Comparison of ENCODE assay signal across 21 cellular contexts in genomic region chr1:82015444-82015843, GRCh38.
DNase-seq lines count a peak whose midpoint lies in the region; ATAC-seq and TF ChIP-seq lines count a peak whose summit lies in the region.
"Had no signal": no experiment of that assay in that cellular context is flagged by ENCODE, and none has a peak within 500 bp of the region (broad histone marks: within the 10 kb centered on the region; RNA-seq: fewer than 3 reads in every experiment).

No MANE protein-coding gene starts in this region.

- H3K36me3 ChIP-seq in Panc1 (ENCODE audit: control insufficient read depth, insufficient read depth, low read length) (no peaks in the 10 kb centered on the region), trophoblast cell (ENCODE audit: control insufficient read depth in 1 of 2, insufficient read depth in 2 of 2, low read length in 2 of 2) (no peaks in the 10 kb centered on the region)
- H3K36me3 ChIP-seq: BLaER1, Peyer's patch had no signal

- H3K79me1 ChIP-seq in trophoblast cell (ENCODE audit: low read length), result no peaks in the 10 kb centered on the region

- no peak for ATAC-seq in Panc1
- no peak for ATAC-seq in HG02981 (IDR thresholded peaks at IDR 0.05; ENCODE audit: unreplicated experiment)
- ATAC-seq: Right ventricle myocardium inferior, T-cell had no signal

- no CpG with 5 or more reads among the region's 6 CpGs for WGBS in trophoblast cell (ENCODE audit: extremely low coverage, insufficient coverage, insufficient read length)

- H3K27me3 ChIP-seq in Panc1 (ENCODE audit: control insufficient read depth, insufficient read depth, low read length) (no peaks in the 10 kb centered on the region), trophoblast cell (ENCODE audit: insufficient read depth, low read length) (no peaks in the 10 kb centered on the region)
- H3K27me3 ChIP-seq: BLaER1, Peyer's patch had no signal

- H3K9me3 ChIP-seq in Panc1 (ENCODE audit: control insufficient read depth, insufficient read depth, low read depth, low read length) (no peaks in the 10 kb centered on the region), trophoblast cell (ENCODE audit: insufficient read depth, low read depth, low read length) (no peaks in the 10 kb centered on the region)
- H3K9me3 ChIP-seq: BLaER1, Peyer's patch had no signal

- intact Hi-C loops in Panc1 (cut with micrococcal nuclease; ENCODE audit: unreplicated experiment), result no loop called here

- no peak overlapping the region for H2BK120ac ChIP-seq in trophoblast cell (ENCODE audit: insufficient read depth, low read length, poor library complexity)

- H3K4me3 ChIP-seq in Panc1 (ENCODE audit: low read depth in 2 of 2, low read length in 2 of 2) (no peak overlapping the region), trophoblast cell (ENCODE audit: low read depth, low read length) (no peak overlapping the region)
- H3K4me3 ChIP-seq: BLaER1, Peyer's patch, SK-N-MC had no signal

- no peak overlapping the region for H2BK12ac ChIP-seq in trophoblast cell (ENCODE audit: low read length)

- H3K4ac ChIP-seq in trophoblast cell (ENCODE audit: low read depth, low read length), result no peak overlapping the region

- CTCF ChIA-PET in Panc1 (lab: Charles Lee), result no interaction called here

- H3K27ac ChIP-seq in Panc1 (ENCODE audit: low read length), result no peak overlapping the region
- H3K27ac ChIP-seq in trophoblast cell (ENCODE audit: low read depth, low read length), result no peak overlapping the region
- H3K27ac ChIP-seq: BLaER1, Peyer's patch, SK-N-MC had no signal

- POLR2A ChIA-PET in Panc1 (lab: Charles Lee), result no interaction called here

- no peak overlapping the region for H4K8ac ChIP-seq in trophoblast cell (ENCODE audit: low read depth, low read length)

- H4K91ac ChIP-seq in trophoblast cell (ENCODE audit: low read depth, low read length), result no peak overlapping the region

- no peak overlapping the region for H2BK5ac ChIP-seq in trophoblast cell (ENCODE audit: low read depth, low read length, poor library complexity)

- BruUV-seq in Panc1 (replicated peaks; lab: Mats Ljungman, UMichigan), result no TSS peak

- peak; percentile 16; the same call in 1 of the 2 replicates for TF ChIP-seq CTCF in Panc1 (IDR thresholded peaks at IDR 0.05)

- H3K4me1 ChIP-seq in Panc1 (ENCODE audit: control insufficient read depth, insufficient read depth, low read length) (no peaks in the 10 kb centered on the region), trophoblast cell (ENCODE audit: control insufficient read depth in 1 of 2, insufficient read depth in 2 of 2, low read length in 2 of 2) (no peaks in the 10 kb centered on the region)
- H3K4me1 ChIP-seq: BLaER1, Peyer's patch had no signal

- H2AK5ac ChIP-seq in trophoblast cell (ENCODE audit: low read length), result no peak overlapping the region

- no peak overlapping the region for H3K14ac ChIP-seq in trophoblast cell (ENCODE audit: low read length)

- no peak overlapping the region for H3K4me2 ChIP-seq in trophoblast cell (ENCODE audit: low read length)
- H3K4me2 ChIP-seq: BLaER1 had no signal

- no peak overlapping the region for H2AFZ ChIP-seq in trophoblast cell (ENCODE audit: insufficient read depth, low read length, poor library complexity)

- H3K18ac ChIP-seq in trophoblast cell (ENCODE audit: low read length), result no peak overlapping the region

- no peaks in the 10 kb centered on the region for H3K79me2 ChIP-seq in trophoblast cell (ENCODE audit: control insufficient read depth, insufficient read depth, low read length, poor library complexity)

- in situ Hi-C loops in Panc1 (cut with HindIII; ENCODE audit: low pct_unique_long_range_greater_than_20kb, low sequenced_read_pairs), result no loop called here

- H3K9ac ChIP-seq in trophoblast cell (ENCODE audit: low read length), result no peak overlapping the region
- H3K9ac ChIP-seq: BLaER1 had no signal

- no peak overlapping the region for H4K12ac ChIP-seq in trophoblast cell (ENCODE audit: low read depth, low read length)

- H3K23ac ChIP-seq in trophoblast cell (ENCODE audit: low read length), result no peak overlapping the region

- peak; percentile 13 for DNase-seq in NCI-H748 (lab: John Stamatoyannopoulos, UW; ENCODE audit: unreplicated experiment)
- DNase-seq in NCI-H748 treated with DMSO at 0.1 percent for 48 hours (lab: John Stamatoyannopoulos, UW), result no peak
- DNase-seq in LHCN-M2 (ENCODE audit: low read depth), result peak; percentile 0
- DNase-seq in Panc1 (ENCODE audit: low read depth, low spot score), result no peak
- no peak for DNase-seq in NCI-H2029 treated with DMSO at 0.1 percent for 48 hours (lab: John Stamatoyannopoulos, UW)
- no peak for DNase-seq in trophoblast cell
- DNase-seq in NCI-H2171 treated with DMSO at 0.1 percent for 48 hours (lab: John Stamatoyannopoulos, UW), result no peak
- DNase-seq: CD8-positive, alpha-beta memory T cell; DND-41; GDM1; HFFc6; KG1; NCI-H1105; NCI-H187; NCI-H82; Peyer's patch; T-cell had no signal

Comparison
In these comparisons a context has a peak if more than half of its experiments do, and no peak if none do; other contexts are left out.
1. DNase-seq: peak in NCI-H748 (single experiment) and LHCN-M2 (single experiment); none in NCI-H748 treated with DMSO at 0.1 percent for 48 hours (single experiment), Panc1 (single experiment), NCI-H2029 treated with DMSO at 0.1 percent for 48 hours (single experiment), trophoblast cell (0 of 2) and NCI-H2171 treated with DMSO at 0.1 percent for 48 hours (single experiment).